9 cellular contexts compared by ENCODE assay signal in genomic region chr14:85415015-85415712, GRCh38.
A peak's percentile ranks its signal among the peaks of the same experiment; 100 is the strongest.
DNase-seq lines count a peak whose midpoint lies in the region; ATAC-seq and TF ChIP-seq lines count a peak whose summit lies in the region.
"Had no signal": no experiment of that assay in that cellular context is flagged by ENCODE, and none has a peak within 500 bp of the region (broad histone marks: within the 10 kb centered on the region; RNA-seq: fewer than 3 reads in every experiment).

No MANE protein-coding gene starts in this region.

- peak overlapping the region; percentile 15 for H3K4me3 ChIP-seq in fibroblast of mammary gland (ENCODE audit: control insufficient read depth, low read depth, low read length)
- H3K4me3 ChIP-seq: spleen had no signal

- DNase-seq in EL (peak; percentile 97), fibroblast of mammary gland (ENCODE audit: low read depth) (peak; percentile 99), pons (ENCODE audit: low spot score) (peak; percentile 5), germinal center (ENCODE audit: low spot score) (no peak)
- DNase-seq in activated naive CD4-positive, alpha-beta T cell treated with Interleukin-2 at 50 U/mL for 16 hours, result no peak
- DNase-seq: spleen had no signal

- peak; percentile 78 for TF ChIP-seq CTCF in fibroblast of mammary gland (conservative IDR thresholded peaks at IDR 0.05; ENCODE audit: control insufficient read depth, insufficient read depth, low read depth, low read length)

- no peak for ATAC-seq in HG02973 (IDR thresholded peaks at IDR 0.05; ENCODE audit: unreplicated experiment)
- no peak for ATAC-seq in HG03521 (IDR thresholded peaks at IDR 0.05; ENCODE audit: unreplicated experiment)

TF ChIP-seq in PFSK-1, 5 proteins besides CTCF, POLR2A, EP300 and RAD21:
- TF ChIP-seq POLR2AphosphoS5 (IDR thresholded peaks at IDR 0.05; ENCODE audit: low read depth, low read length) (no peak), REST (IDR thresholded peaks at IDR 0.05; ENCODE audit: insufficient read depth in 1 of 2, low read depth in 2 of 2, low read length in 2 of 2) (no peak), SIN3A (IDR thresholded peaks at IDR 0.05; ENCODE audit: borderline replicate concordance, insufficient read depth, low read length) (peak; percentile 25; the same call in 1 of the 2 replicates), FOXP2 (optimal IDR thresholded peaks at IDR 0.05; ENCODE audit: borderline replicate concordance, extremely low read depth, extremely low read length, insufficient read depth) (peak; percentile 54), TAF1 (IDR thresholded peaks at IDR 0.05; ENCODE audit: borderline replicate concordance, insufficient read depth, low read length) (no peak)

Comparison
In these comparisons a context has a peak if more than half of its experiments do, and no peak if none do; other contexts are left out.
1. DNase-seq: peak in EL (single experiment), fibroblast of mammary gland (single experiment) and pons (single experiment); none in activated naive CD4-positive, alpha-beta T cell treated with Interleukin-2 at 50 U/mL for 16 hours (single experiment) and germinal center (single experiment).